15 cellular contexts compared by ENCODE assay signal in the genomic region with DNA sequence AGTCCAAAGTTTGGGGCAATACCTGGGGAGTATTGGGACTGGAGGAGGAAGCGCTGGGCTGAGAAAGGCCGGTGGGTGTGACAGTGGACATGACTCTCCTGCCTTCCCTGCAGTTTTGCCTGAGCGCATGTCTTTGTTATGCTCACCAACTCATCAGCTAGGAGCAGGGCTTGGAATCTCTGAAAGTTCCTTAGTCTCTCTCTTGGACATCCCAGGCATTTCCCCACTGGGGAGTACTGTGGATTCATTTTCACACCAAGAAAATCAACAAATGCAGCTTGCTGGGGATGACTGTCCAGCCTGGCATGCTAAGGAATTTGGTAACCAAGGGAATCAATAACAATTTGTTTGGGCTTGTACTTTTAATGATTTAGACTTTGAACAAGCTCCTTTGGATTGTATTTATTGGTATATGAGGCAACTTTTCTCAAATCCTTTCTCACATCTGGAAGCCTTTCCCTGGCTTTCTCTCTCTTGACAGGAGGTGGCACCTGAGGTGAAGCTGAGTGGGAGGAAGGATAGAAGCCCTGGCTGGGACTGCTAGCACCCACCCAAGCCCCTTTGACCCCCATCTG. TPM values are rescaled to one million over a fixed set of nuclear protein-coding genes. Genes with fewer than 3 reads are reported as not detected.
DNase-seq lines count a peak whose midpoint lies in the region; ATAC-seq, FAIRE-seq and TF ChIP-seq lines count a peak whose summit lies in the region.
"Had no signal": no experiment of that assay in that cellular context is flagged by ENCODE, and none has a peak within 500 bp of the region (broad histone marks: within the 10 kb centered on the region; RNA-seq: fewer than 3 reads in every experiment).

No MANE protein-coding gene starts in this region.

- no peaks in the 10 kb centered on the region for H4K20me1 ChIP-seq in mammary epithelial cell (ENCODE audit: insufficient read depth, low read length)
- no peaks in the 10 kb centered on the region for H4K20me1 ChIP-seq in astrocyte (ENCODE audit: insufficient read depth, low read length)
- no peaks in the 10 kb centered on the region for H4K20me1 ChIP-seq in hepatocyte (ENCODE audit: insufficient read depth, poor library complexity, severe bottlenecking)

- ATAC-seq in GM18867 (IDR thresholded peaks at IDR 0.05; ENCODE audit: unreplicated experiment), result no peak
- ATAC-seq: gastrocnemius medialis; stimulated activated naive CD8-positive, alpha-beta T cell treated with anti-CD3 and anti-CD28 coated beads, Interleukin-15, Interleukin-2, amounts not matched to agents 100 U/mL and 50 U/mL, for 24 hours had no signal

- H3K4me1 ChIP-seq in mammary epithelial cell (ENCODE audit: insufficient read depth, low read length) (peaks cover 16% of the 10 kb centered on the region), astrocyte (ENCODE audit: insufficient read depth, low read length) (peaks cover 10% of the 10 kb centered on the region), hepatocyte (ENCODE audit: insufficient read depth) (no peaks in the 10 kb centered on the region)
- H3K4me1 ChIP-seq: ascending aorta, gastrocnemius medialis had no signal

- CTCF ChIA-PET in mammary epithelial cell (lab: Charles Lee; ENCODE audit: low non-redundant PET), result interaction anchor here (0.6 to 1.1 kb wide), 4 partner anchors 218 to 603 kb away, joined by 3 to 9 read pairs (median 5); no protein-coding TSS in a partner anchor
- CTCF ChIA-PET in MCF 10A (lab: Yijun Ruan, JAX), result interaction anchor here (0.6 to 2.4 kb wide), 16 partner anchors 12 to 1167 kb away, joined by 3 to 30 read pairs (median 3); no protein-coding TSS in a partner anchor
- CTCF ChIA-PET in GM10248 (lab: Yijun Ruan, JAX), result interaction anchor here (1.7 to 2.0 kb wide), 2 partner anchors 12 to 18 kb away, joined by 4 to 5 read pairs; no protein-coding TSS in a partner anchor

- H3K9me3 Mint-ChIP-seq in MCF 10A (ENCODE audit: unreplicated experiment) (no peaks in the 10 kb centered on the region), astrocyte (ENCODE audit: unreplicated experiment) (peaks cover 2% of the 10 kb centered on the region)

- no peaks in the 10 kb centered on the region for H3K9me2 ChIP-seq in hepatocyte (replicated peaks; ENCODE audit: insufficient read depth)

- H3K4me1 Mint-ChIP-seq in MCF 10A (ENCODE audit: insufficient read depth, unreplicated experiment) (no peaks in the 10 kb centered on the region), astrocyte (ENCODE audit: low read depth, unreplicated experiment) (peaks cover 10% of the 10 kb centered on the region)

- peak overlapping the region; percentile 52 for H3K27ac ChIP-seq in mammary epithelial cell (ENCODE audit: insufficient read depth, low read depth, low read length)
- H3K27ac ChIP-seq in astrocyte (ENCODE audit: low read depth, low read length), result peak overlapping the region; percentile 58
- H3K27ac ChIP-seq in hepatocyte, result no peak overlapping the region
- H3K27ac ChIP-seq: ascending aorta, gastrocnemius medialis had no signal

- H3K79me2 ChIP-seq in mammary epithelial cell (ENCODE audit: insufficient read depth, low read length) (no peaks in the 10 kb centered on the region), astrocyte (ENCODE audit: insufficient read depth, low read length) (no peaks in the 10 kb centered on the region), hepatocyte (no peaks in the 10 kb centered on the region)

- POLR2A ChIA-PET in MCF 10A (lab: Yijun Ruan, JAX) (interaction anchor here (0.5 to 1.5 kb wide), 7 partner anchors 11 to 603 kb away, joined by 3 to 8 read pairs (median 3); no protein-coding TSS in a partner anchor), GM10248 (lab: Yijun Ruan, JAX) (no interaction called here)

- H3K4me2 ChIP-seq in mammary epithelial cell (ENCODE audit: insufficient read depth, low read depth, low read length) (peak overlapping the region; percentile 30), astrocyte (ENCODE audit: low read length) (peak overlapping the region; percentile 38), hepatocyte (no peak overlapping the region)

- peak; percentile 79 for DNase-seq in mammary epithelial cell
- DNase-seq in MCF 10A (ENCODE audit: unreplicated experiment), result no peak
- peak; percentile 72 for DNase-seq in astrocyte (ENCODE audit: low read depth)
- peak; percentile 23 for DNase-seq in hepatocyte (ENCODE audit: low spot score)
- peak; percentile 86 for DNase-seq in stromal cell of bone marrow (ENCODE audit: low read depth)
- DNase-seq in HK-2 (ENCODE audit: unreplicated experiment), result no peak
- DNase-seq in GM10248 (ENCODE audit: extremely low spot score), result no peak
- DNase-seq: ACHN; gastrocnemius medialis; Kasumi-1; NCI-H526 treated with DMSO at 0.1 percent for 48 hours; stimulated activated naive CD8-positive, alpha-beta T cell treated with anti-CD3 and anti-CD28 coated beads, Interleukin-15, Interleukin-2, amounts not matched to agents 100 U/mL and 50 U/mL, for 24 hours; T-helper 1 cell had no signal

- peak; percentile 12 to 18 for TF ChIP-seq CTCF in mammary epithelial cell (conservative IDR thresholded peaks at IDR 0.05 in 1 of 2, IDR thresholded peaks at IDR 0.05 in 1 of 2; ENCODE audit: extremely low read depth in 1 of 2, insufficient read depth in 1 of 2, low read depth in 1 of 2, low read length in 2 of 2)
- TF ChIP-seq CTCF in MCF 10A (IDR thresholded peaks at IDR 0.05; ENCODE audit: unreplicated experiment), result no peak
- TF ChIP-seq CTCF in astrocyte (IDR thresholded peaks at IDR 0.05; ENCODE audit: insufficient read depth, low read depth, low read length), result no peak
- no peak for TF ChIP-seq CTCF in hepatocyte (IDR thresholded peaks at IDR 0.05; ENCODE audit: poor library complexity)
- no peak for TF ChIP-seq CTCF in GM10248 (IDR thresholded peaks at IDR 0.05; ENCODE audit: control extremely low read depth, extremely low read depth, low read depth, missing control alignments)

- WGBS in mammary epithelial cell (ENCODE audit: low coverage, missing lambda C conversion rate), result 89% methylated on average over 3 of the region's 3 CpGs
- WGBS in hepatocyte (ENCODE audit: low lambda C conversion rate, missing lambda C conversion rate), result 74% methylated on average over 3 of the region's 3 CpGs

- BruUV-seq in mammary epithelial cell (replicated peaks; lab: Mats Ljungman, UMichigan) (no TSS peak), MCF 10A (replicated peaks; lab: Mats Ljungman, UMichigan) (no TSS peak)

- H2AFZ ChIP-seq in mammary epithelial cell (ENCODE audit: low read depth, low read length) (peak overlapping the region; percentile 11), astrocyte (ENCODE audit: low read depth, low read length) (peak overlapping the region; percentile 38), hepatocyte (no peak overlapping the region)

- intact Hi-C loops in mammary epithelial cell (cut with micrococcal nuclease), result loop anchor here (1.0 to 10.0 kb wide), 5 partner anchors 48 to 692 kb away; partner anchors contain the start of gene CHST2
- intact Hi-C loops in MCF 10A (cut with micrococcal nuclease), result loop anchor here (2.0 kb wide), 1 partner anchor 574 kb away; no protein-coding TSS in a partner anchor

- no peak overlapping the region for H3K9ac ChIP-seq in mammary epithelial cell (ENCODE audit: insufficient read depth, low read length)
- peak overlapping the region; percentile 45 for H3K9ac ChIP-seq in astrocyte (ENCODE audit: low read length)

- FAIRE-seq in astrocyte (lab: Jason Lieb, UNC), result no peak

- H3K27me3 ChIP-seq in mammary epithelial cell (ENCODE audit: insufficient read depth, low read length) (no peaks in the 10 kb centered on the region), astrocyte (ENCODE audit: insufficient read depth, low read length) (no peaks in the 10 kb centered on the region), hepatocyte (no peaks in the 10 kb centered on the region)
- H3K27me3 ChIP-seq: ascending aorta, gastrocnemius medialis had no signal

- H3K36me3 Mint-ChIP-seq in MCF 10A (ENCODE audit: insufficient read depth, unreplicated experiment), result no peaks in the 10 kb centered on the region
- H3K36me3 Mint-ChIP-seq in astrocyte (ENCODE audit: low read depth, unreplicated experiment), result no peaks in the 10 kb centered on the region

- no peak overlapping the region for H3K4me3 ChIP-seq in mammary epithelial cell (replicated peaks in 1 of 3; ENCODE audit: insufficient read depth in 1 of 3, low read depth in 2 of 3, low read length in 3 of 3)
- H3K4me3 ChIP-seq in astrocyte (ENCODE audit: insufficient read depth, low read depth, low read length), result no peak overlapping the region
- H3K4me3 ChIP-seq in hepatocyte, result no peak overlapping the region
- H3K4me3 ChIP-seq: ascending aorta, gastrocnemius medialis had no signal

- dilution Hi-C loops in mammary epithelial cell (cut with HindIII; ENCODE audit: low sequenced_read_pairs), result no loop called here

- no peaks in the 10 kb centered on the region for H3K9me3 ChIP-seq in mammary epithelial cell (replicated peaks; ENCODE audit: insufficient read depth, low read length)
- H3K9me3 ChIP-seq in astrocyte (ENCODE audit: insufficient read depth, low read depth, low read length), result no peaks in the 10 kb centered on the region
- no peaks in the 10 kb centered on the region for H3K9me3 ChIP-seq in hepatocyte (ENCODE audit: low read depth)
- H3K9me3 ChIP-seq: ascending aorta, gastrocnemius medialis had no signal

- H3K27me3 Mint-ChIP-seq in MCF 10A (ENCODE audit: insufficient read depth, unreplicated experiment) (no peaks in the 10 kb centered on the region), astrocyte (ENCODE audit: low read depth, unreplicated experiment) (no peaks in the 10 kb centered on the region)

- H3K36me3 ChIP-seq in mammary epithelial cell (ENCODE audit: insufficient read depth, low read length) (no peaks in the 10 kb centered on the region), astrocyte (ENCODE audit: insufficient read depth, low read length) (no peaks in the 10 kb centered on the region), hepatocyte (replicated peaks; ENCODE audit: insufficient read depth, low read depth) (no peaks in the 10 kb centered on the region)
- H3K36me3 ChIP-seq: ascending aorta, gastrocnemius medialis had no signal

- in situ Hi-C loops in mammary epithelial cell (cut with MboI; ENCODE audit: low sequenced_read_pairs in 2 of 2), result no loop called here

- no peak overlapping the region for H3K27ac Mint-ChIP-seq in MCF 10A (ENCODE audit: low read depth, unreplicated experiment)
- H3K27ac Mint-ChIP-seq in astrocyte (ENCODE audit: unreplicated experiment), result peak overlapping the region; percentile 92

- H3K4me3 Mint-ChIP-seq in MCF 10A (ENCODE audit: unreplicated experiment) (no peak overlapping the region), astrocyte (ENCODE audit: unreplicated experiment) (no peak overlapping the region)

RNA-seq across cellular contexts. Expression of gene CHST2, which starts 48.5 kb away (rescaled TPM):
- total RNA-seq in mammary epithelial cell (10 to 100 TPM; 12.4 to 17.0 TPM), MCF 10A (2022) (2.3 and 2.6 TPM in 2 replicates), astrocyte (11.8 and 13.4 TPM in 2 replicates), hepatocyte (14.4 and 16.1 TPM in 2 replicates)
- polyA plus RNA-seq in mammary epithelial cell (2.9 TPM), hepatocyte (12.2 and 12.5 TPM in 2 replicates)
- polyA minus RNA-seq in mammary epithelial cell, result 0.26 TPM

Comparison
In these comparisons a context has a peak if more than half of its experiments do, and no peak if none do; other contexts are left out.
1. DNase-seq: peak in mammary epithelial cell (single experiment), astrocyte (single experiment), hepatocyte (single experiment) and stromal cell of bone marrow (single experiment); none in MCF 10A (single experiment), HK-2 (single experiment) and GM10248 (single experiment).
2. CTCF ChIP-seq: peak in mammary epithelial cell (2 of 2); none in MCF 10A (single experiment), astrocyte (single experiment), hepatocyte (single experiment) and GM10248 (single experiment).